ENCODE assay signal across 16 cellular contexts in genomic region chr1:91776068-91776794, GRCh38.
A peak's percentile ranks its signal among the peaks of the same experiment; 100 is the strongest.
DNase-seq lines count a peak whose midpoint lies in the region; ATAC-seq lines count a peak whose summit lies in the region.
"Had no signal": no experiment of that assay in that cellular context is flagged by ENCODE, and none has a peak within 500 bp of the region (broad histone marks: within the 10 kb centered on the region; RNA-seq: fewer than 3 reads in every experiment).

No MANE protein-coding gene starts in this region.

- peaks cover 45% of the 10 kb centered on the region for H3K4me1 Mint-ChIP-seq in central memory CD8-positive, alpha-beta T cell
- peaks cover 90 to 96% of the 10 kb centered on the region in 2 donors for H3K4me1 Mint-ChIP-seq in immature natural killer cell
- H3K4me1 Mint-ChIP-seq in stimulated activated effector memory CD8-positive, alpha-beta T cell treated with anti-CD3 and anti-CD28 coated beads, Interleukin-12 subunit alpha, Interleukin-12 subunit beta, amount 100 ng/mL, for 72 hours = peaks cover 46% of the 10 kb centered on the region
- H3K4me1 Mint-ChIP-seq in activated T-helper 17 cell treated with anti-CD3 and anti-CD28 coated beads, Interleukin-2, amount 50 U/mL, for 72 hours = peaks cover 1% of the 10 kb centered on the region

- peaks cover 10% of the 10 kb centered on the region for H3K36me3 Mint-ChIP-seq in central memory CD8-positive, alpha-beta T cell (ENCODE audit: insufficient read depth)
- H3K36me3 Mint-ChIP-seq in immature natural killer cell = peaks cover 8 to 28% (median 13%) of the 10 kb centered on the region in 3 donors
- peaks cover 9% of the 10 kb centered on the region for H3K36me3 Mint-ChIP-seq in stimulated activated effector memory CD8-positive, alpha-beta T cell treated with anti-CD3 and anti-CD28 coated beads, Interleukin-12 subunit alpha, Interleukin-12 subunit beta, amount 100 ng/mL, for 72 hours
- peaks cover 2% of the 10 kb centered on the region for H3K36me3 Mint-ChIP-seq in activated T-helper 17 cell treated with anti-CD3 and anti-CD28 coated beads, Interleukin-2, amount 50 U/mL, for 72 hours (ENCODE audit: low read depth)

- ATAC-seq in central memory CD8-positive, alpha-beta T cell (replicated peaks; ENCODE audit: extremely low read depth, poor library complexity, severe bottlenecking) = no peak
- ATAC-seq in stimulated activated effector memory CD8-positive, alpha-beta T cell treated with anti-CD3 and anti-CD28 coated beads, Interleukin-12 subunit alpha, Interleukin-12 subunit beta, amount 100 ng/mL, for 72 hours = no peak
- ATAC-seq in activated T-helper 17 cell treated with anti-CD3 and anti-CD28 coated beads, Interleukin-2, amount 50 U/mL, for 72 hours (replicated peaks) = no peak
- ATAC-seq: A549, GM12878 had no signal

- peak overlapping the region; percentile 58 for H3K27ac Mint-ChIP-seq in central memory CD8-positive, alpha-beta T cell (ENCODE audit: low read depth)
- H3K27ac Mint-ChIP-seq in immature natural killer cell = peak overlapping the region; percentile 3 to 92 (median 76)
- H3K27ac Mint-ChIP-seq in stimulated activated effector memory CD8-positive, alpha-beta T cell treated with anti-CD3 and anti-CD28 coated beads, Interleukin-12 subunit alpha, Interleukin-12 subunit beta, amount 100 ng/mL, for 72 hours = peak overlapping the region; percentile 84
- no peak overlapping the region for H3K27ac Mint-ChIP-seq in activated T-helper 17 cell treated with anti-CD3 and anti-CD28 coated beads, Interleukin-2, amount 50 U/mL, for 72 hours
- H3K27ac Mint-ChIP-seq: CD4-positive, alpha-beta memory T cell had no signal

- no peaks in the 10 kb centered on the region for H3K9me3 Mint-ChIP-seq in central memory CD8-positive, alpha-beta T cell
- no peaks in the 10 kb centered on the region for H3K9me3 Mint-ChIP-seq in immature natural killer cell
- H3K9me3 Mint-ChIP-seq in stimulated activated effector memory CD8-positive, alpha-beta T cell treated with anti-CD3 and anti-CD28 coated beads, Interleukin-12 subunit alpha, Interleukin-12 subunit beta, amount 100 ng/mL, for 72 hours = no peaks in the 10 kb centered on the region
- H3K9me3 Mint-ChIP-seq in activated T-helper 17 cell treated with anti-CD3 and anti-CD28 coated beads, Interleukin-2, amount 50 U/mL, for 72 hours = no peaks in the 10 kb centered on the region

- DNase-seq in NCI-H2029 treated with DMSO at 0.1 percent for 48 hours (lab: John Stamatoyannopoulos, UW) = peak; percentile 39
- DNase-seq in central memory CD8-positive, alpha-beta T cell (ENCODE audit: low spot score in 2 of 2) = no peak
- no peak for DNase-seq in immature natural killer cell
- no peak for DNase-seq in stimulated activated effector memory CD8-positive, alpha-beta T cell treated with anti-CD3 and anti-CD28 coated beads, Interleukin-12 subunit alpha, Interleukin-12 subunit beta, amount 100 ng/mL, for 72 hours (ENCODE audit: low spot score in 2 of 2)
- no peak for DNase-seq in NCI-H748 treated with DMSO at 0.1 percent for 48 hours (lab: John Stamatoyannopoulos, UW)
- no peak for DNase-seq in NCI-H345 (lab: John Stamatoyannopoulos, UW)
- DNase-seq: CD4-positive, alpha-beta memory T cell; GF-D8; MM.1S; NCI-H1092; NCI-H2107; PC-9; SIG-M5 had no signal

- H3K4me3 Mint-ChIP-seq in central memory CD8-positive, alpha-beta T cell = no peak overlapping the region
- peak overlapping the region in 1 of 5 donors; percentile 1 for H3K4me3 Mint-ChIP-seq in immature natural killer cell
- no peak overlapping the region for H3K4me3 Mint-ChIP-seq in stimulated activated effector memory CD8-positive, alpha-beta T cell treated with anti-CD3 and anti-CD28 coated beads, Interleukin-12 subunit alpha, Interleukin-12 subunit beta, amount 100 ng/mL, for 72 hours
- H3K4me3 Mint-ChIP-seq in activated T-helper 17 cell treated with anti-CD3 and anti-CD28 coated beads, Interleukin-2, amount 50 U/mL, for 72 hours = no peak overlapping the region
- H3K4me3 Mint-ChIP-seq: CD4-positive, alpha-beta memory T cell had no signal

- H3K27me3 Mint-ChIP-seq in central memory CD8-positive, alpha-beta T cell = no peaks in the 10 kb centered on the region
- peaks cover 0 to 8% (median 5%) of the 10 kb centered on the region in 3 donors for H3K27me3 Mint-ChIP-seq in immature natural killer cell (ENCODE audit: low read depth in 3 of 3)
- no peaks in the 10 kb centered on the region for H3K27me3 Mint-ChIP-seq in activated T-helper 17 cell treated with anti-CD3 and anti-CD28 coated beads, Interleukin-2, amount 50 U/mL, for 72 hours
- H3K27me3 Mint-ChIP-seq: CD4-positive, alpha-beta memory T cell had no signal
